In genomic region chr15:82045179-82045891, GRCh38 we compare ENCODE assay signal across 8 cellular contexts. TPM values are rescaled to one million over a fixed set of nuclear protein-coding genes. Genes with fewer than 3 reads are reported as not detected.
DNase-seq lines count a peak whose midpoint lies in the region; ATAC-seq and TF ChIP-seq lines count a peak whose summit lies in the region.

No MANE protein-coding gene starts in this region.

- H3K4me3 ChIP-seq in CD8-positive, alpha-beta memory T cell (ENCODE audit: low read length): peak overlapping the region; percentile 50
- H3K4me3 ChIP-seq in Karpas-422 (ENCODE audit: low read length): peak overlapping the region; percentile 95
- H3K4me3 ChIP-seq in fibroblast of mammary gland (ENCODE audit: control insufficient read depth, low read depth, low read length): peak overlapping the region; percentile 70

- H3K4me2 ChIP-seq in Karpas-422 (ENCODE audit: low read depth, low read length, poor library complexity, severe bottlenecking): peak overlapping the region; percentile 97

- no peaks in the 10 kb centered on the region for H3K79me2 ChIP-seq in Karpas-422 (ENCODE audit: low read length)

- TF ChIP-seq CTCF in fibroblast of mammary gland (conservative IDR thresholded peaks at IDR 0.05; ENCODE audit: control insufficient read depth, insufficient read depth, low read depth, low read length) (no peak), type B pancreatic cell (conservative IDR thresholded peaks at IDR 0.05) (no peak)

- H3K9ac ChIP-seq in Karpas-422 (ENCODE audit: low read length): peak overlapping the region; percentile 84

- no peaks in the 10 kb centered on the region for H3K27me3 ChIP-seq in CD8-positive, alpha-beta memory T cell (ENCODE audit: insufficient read depth, low read length, poor library complexity, severe bottlenecking)
- no peaks in the 10 kb centered on the region for H3K27me3 ChIP-seq in Karpas-422 (ENCODE audit: low read length)

- no peaks in the 10 kb centered on the region for H3K9me3 ChIP-seq in CD8-positive, alpha-beta memory T cell (ENCODE audit: low read length)
- no peaks in the 10 kb centered on the region for H3K9me3 ChIP-seq in Karpas-422 (ENCODE audit: low read length)

- ATAC-seq in GM19463 (IDR thresholded peaks at IDR 0.05; ENCODE audit: unreplicated experiment) (peak; percentile 5), naive B cell (ENCODE audit: low read depth in 2 of 2) (no peak), GM18858 (IDR thresholded peaks at IDR 0.05; ENCODE audit: unreplicated experiment) (no peak)
- no peak for ATAC-seq in activated CD8-positive, alpha-beta memory T cell treated with anti-CD3 and anti-CD28 coated beads, Interleukin-2, amount 10 ng/mL, durations not matched to agents 7 days and 5 days

- POLR2A ChIA-PET in CD8-positive, alpha-beta memory T cell (lab: Charles Lee): interaction anchor here (0.7 kb wide), 1 partner anchor 495 kb away, joined by 3 read pairs; the partner anchor contains the start of gene RPS17

- peak overlapping the region; percentile 76 to 94 (median 85) for H3K4me3 Mint-ChIP-seq in CD8-positive, alpha-beta memory T cell
- H3K4me3 Mint-ChIP-seq in activated CD8-positive, alpha-beta memory T cell treated with anti-CD3 and anti-CD28 coated beads, Interleukin-2, amount 10 ng/mL, durations not matched to agents 7 days and 5 days: peak overlapping the region; percentile 77
- peak overlapping the region; percentile 85 to 96 (median 92) for H3K4me3 Mint-ChIP-seq in naive B cell
- peak overlapping the region; percentile 97 for H3K4me3 Mint-ChIP-seq in type B pancreatic cell

- H3K4me1 Mint-ChIP-seq in CD8-positive, alpha-beta memory T cell: peaks cover 5 to 25% (median 11%) of the 10 kb centered on the region in 3 donors
- peaks cover 16% of the 10 kb centered on the region for H3K4me1 Mint-ChIP-seq in activated CD8-positive, alpha-beta memory T cell treated with anti-CD3 and anti-CD28 coated beads, Interleukin-2, amount 10 ng/mL, durations not matched to agents 7 days and 5 days
- H3K4me1 Mint-ChIP-seq in naive B cell: peaks cover 13 to 22% (median 16%) of the 10 kb centered on the region in 3 donors
- peaks cover 24% of the 10 kb centered on the region for H3K4me1 Mint-ChIP-seq in type B pancreatic cell (ENCODE audit: unreplicated experiment)

- H4K20me1 ChIP-seq in Karpas-422 (ENCODE audit: insufficient read depth, low read depth, low read length): no peaks in the 10 kb centered on the region

- CTCF ChIA-PET in CD8-positive, alpha-beta memory T cell (lab: Charles Lee): no interaction called here
- CTCF ChIA-PET in activated CD8-positive, alpha-beta memory T cell treated with anti-CD3 and anti-CD28 coated beads, Interleukin-2, amount 10 ng/mL, durations not matched to agents 7 days and 5 days (lab: Charles Lee): interaction anchor here (1.0 to 1.2 kb wide), 2 partner anchors 24 to 63 kb away, joined by 3 to 5 read pairs; no protein-coding TSS in a partner anchor

- H3K9me3 Mint-ChIP-seq in CD8-positive, alpha-beta memory T cell: peaks cover 0 to 2% (median 0%) of the 10 kb centered on the region in 5 donors
- no peaks in the 10 kb centered on the region for H3K9me3 Mint-ChIP-seq in activated CD8-positive, alpha-beta memory T cell treated with anti-CD3 and anti-CD28 coated beads, Interleukin-2, amount 10 ng/mL, durations not matched to agents 7 days and 5 days (ENCODE audit: low read depth)
- H3K9me3 Mint-ChIP-seq in naive B cell (peaks cover 0 to 1% (median 0%) of the 10 kb centered on the region in 7 donors), type B pancreatic cell (no peaks in the 10 kb centered on the region)

- peaks cover 23 to 27% of the 10 kb centered on the region in 2 donors for H3K27me3 Mint-ChIP-seq in CD8-positive, alpha-beta memory T cell
- peaks cover 43% of the 10 kb centered on the region for H3K27me3 Mint-ChIP-seq in activated CD8-positive, alpha-beta memory T cell treated with anti-CD3 and anti-CD28 coated beads, Interleukin-2, amount 10 ng/mL, durations not matched to agents 7 days and 5 days
- H3K27me3 Mint-ChIP-seq in naive B cell (peaks cover 5 to 30% (median 8%) of the 10 kb centered on the region in 3 donors), type B pancreatic cell (peaks cover 24% of the 10 kb centered on the region)

- peak overlapping the region; percentile 99 for H2AFZ ChIP-seq in Karpas-422 (ENCODE audit: low read length)

- H3K36me3 Mint-ChIP-seq in CD8-positive, alpha-beta memory T cell: no peaks in the 10 kb centered on the region
- H3K36me3 Mint-ChIP-seq in activated CD8-positive, alpha-beta memory T cell treated with anti-CD3 and anti-CD28 coated beads, Interleukin-2, amount 10 ng/mL, durations not matched to agents 7 days and 5 days: no peaks in the 10 kb centered on the region
- no peaks in the 10 kb centered on the region for H3K36me3 Mint-ChIP-seq in naive B cell
- peaks cover 14% of the 10 kb centered on the region for H3K36me3 Mint-ChIP-seq in type B pancreatic cell

- peak in 1 of 5 donors; percentile 17 for DNase-seq in CD8-positive, alpha-beta memory T cell
- DNase-seq in Karpas-422: peak; percentile 51
- peak; percentile 47 for DNase-seq in activated CD8-positive, alpha-beta memory T cell treated with anti-CD3 and anti-CD28 coated beads, Interleukin-2, amount 10 ng/mL, durations not matched to agents 7 days and 5 days
- DNase-seq in fibroblast of mammary gland (ENCODE audit: low read depth): peak; percentile 25
- peak; percentile 26 for DNase-seq in naive B cell
- no peak for DNase-seq in type B pancreatic cell (ENCODE audit: extremely low spot score, unreplicated experiment)

- peaks cover 15% of the 10 kb centered on the region for H3K4me1 ChIP-seq in CD8-positive, alpha-beta memory T cell (ENCODE audit: insufficient read depth, low read length)
- H3K4me1 ChIP-seq in Karpas-422 (ENCODE audit: low read length): peaks cover 4% of the 10 kb centered on the region

- peak overlapping the region; percentile 51 for H3K27ac ChIP-seq in CD8-positive, alpha-beta memory T cell (ENCODE audit: low read depth, low read length)
- no peak overlapping the region for H3K27ac ChIP-seq in Karpas-422 (ENCODE audit: low read length)

- H3K9me2 ChIP-seq in Karpas-422 (replicated peaks; ENCODE audit: insufficient read depth, low read length): no peaks in the 10 kb centered on the region

- H3K27ac Mint-ChIP-seq in CD8-positive, alpha-beta memory T cell: peak overlapping the region in 2 of 8 donors; percentile 38 to 91
- H3K27ac Mint-ChIP-seq in activated CD8-positive, alpha-beta memory T cell treated with anti-CD3 and anti-CD28 coated beads, Interleukin-2, amount 10 ng/mL, durations not matched to agents 7 days and 5 days: no peak overlapping the region
- H3K27ac Mint-ChIP-seq in naive B cell (peak overlapping the region in 2 of 6 donors; percentile 20 to 59), type B pancreatic cell (peak overlapping the region; percentile 87)

- H3K36me3 ChIP-seq in CD8-positive, alpha-beta memory T cell (ENCODE audit: insufficient read depth, low read length): no peaks in the 10 kb centered on the region
- H3K36me3 ChIP-seq in Karpas-422 (ENCODE audit: insufficient read depth, low read length): no peaks in the 10 kb centered on the region

RNA-seq across cellular contexts. Expression of gene MEX3B, which starts 0.5 kb away (rescaled TPM):
- under 1 TPM; 0.60 to 0.61 TPM for total RNA-seq in CD8-positive, alpha-beta memory T cell
- not detected for polyA plus RNA-seq in CD8-positive, alpha-beta memory T cell
- total RNA-seq in Karpas-422 (2014; rRNA removed; shearing (Covaris generic); ENCODE audit: low replicate concordance): 0.37 and 1.2 TPM in 2 replicates
- total RNA-seq in activated CD8-positive, alpha-beta memory T cell treated with anti-CD3 and anti-CD28 coated beads, Interleukin-2, amount 10 ng/mL, durations not matched to agents 7 days and 5 days: under 1 TPM; 0.64 to 0.73 TPM
- polyA plus RNA-seq in naive B cell (ENCODE audit: low read depth in 6 of 6): not detected
- 14.2 and 46.1 TPM in 2 replicates for total RNA-seq in type B pancreatic cell (ENCODE audit: low replicate concordance)
